In the genomic region with DNA sequence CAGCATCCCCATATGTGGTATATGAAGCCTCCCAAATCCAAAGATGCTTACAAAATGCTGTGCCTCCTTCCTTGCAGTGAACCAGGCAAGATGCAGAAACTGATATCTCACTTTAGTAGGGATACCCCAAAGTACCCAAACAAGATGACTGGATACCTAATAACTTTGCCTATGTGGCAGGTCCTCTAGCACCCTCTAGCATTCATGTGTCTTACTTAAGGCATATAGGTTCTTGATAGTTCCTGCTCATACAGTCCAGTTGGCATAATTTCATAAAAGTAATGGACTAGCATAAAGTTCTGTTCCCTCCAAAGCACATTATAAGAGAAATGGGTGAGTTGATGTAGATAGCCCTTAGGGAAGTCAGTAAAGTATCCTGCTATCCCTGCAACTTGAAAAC, we compare ENCODE assay signal across 34 cellular contexts. TPM values are rescaled to one million over a fixed set of nuclear protein-coding genes. Genes with fewer than 3 reads are reported as not detected.
"Had no signal": no experiment of that assay in that cellular context is flagged by ENCODE, and none has a peak within 500 bp of the region (broad histone marks: within the 10 kb centered on the region; RNA-seq: fewer than 3 reads in every experiment).

No MANE protein-coding gene starts in this region.

- H3K9me3 ChIP-seq: esophagus muscularis mucosa, heart left ventricle, neutrophil, stomach, thyroid gland had no signal

- H3K4me1 Mint-ChIP-seq: activated CD4-positive, alpha-beta memory T cell treated with anti-CD3 and anti-CD28 coated beads, Interleukin-2, amount 10 ng/mL, durations not matched to agents 7 days and 5 days; activated CD4-positive, alpha-beta T cell treated with anti-CD3 and anti-CD28 coated beads, Interleukin-2, amount 10 ng/mL, durations not matched to agents 7 days and 5 days; activated T-helper 17 cell treated with anti-CD3 and anti-CD28 coated beads, Interleukin-2, amount 50 U/mL, for 72 hours; immature natural killer cell; naive B cell; stimulated activated memory B cell treated with anti-CD40 and anti-IgM and Interleukin-4, amounts not matched to agents 10 μg/mL and 1 μg/mL and 100 μg/mL, for 72 hours had no signal

- H3K27ac Mint-ChIP-seq: activated CD4-positive, alpha-beta memory T cell treated with anti-CD3 and anti-CD28 coated beads, Interleukin-2, amount 10 ng/mL, durations not matched to agents 7 days and 5 days; activated CD4-positive, alpha-beta T cell treated with anti-CD3 and anti-CD28 coated beads, Interleukin-2, amount 10 ng/mL, durations not matched to agents 7 days and 5 days; activated T-helper 17 cell treated with anti-CD3 and anti-CD28 coated beads, Interleukin-2, amount 50 U/mL, for 72 hours; dendritic cell treated with granulocyte-macrophage colony-stimulating factor and Interleukin-4, amounts not matched to agents 40 ng/mL and 50 ng/mL, for 4 days; endodermal cell; immature natural killer cell; mesothelial cell of epicardium; naive B cell; nephron progenitor cell; progenitor cell of endocrine pancreas; stimulated activated memory B cell treated with anti-CD40 and anti-IgM and Interleukin-4, amounts not matched to agents 10 μg/mL and 1 μg/mL and 100 μg/mL, for 72 hours; WTC11 had no signal

- H3K4me1 ChIP-seq: esophagus muscularis mucosa, foreskin keratinocyte, heart left ventricle, stomach, thyroid gland had no signal

- H3K27me3 Mint-ChIP-seq: dendritic cell treated with granulocyte-macrophage colony-stimulating factor and Interleukin-4, amounts not matched to agents 40 ng/mL and 50 ng/mL, for 4 days; naive B cell; stimulated activated memory B cell treated with anti-CD40 and anti-IgM and Interleukin-4, amounts not matched to agents 10 μg/mL and 1 μg/mL and 100 μg/mL, for 72 hours had no signal

- H3K27me3 ChIP-seq: esophagus muscularis mucosa, foreskin keratinocyte, heart left ventricle, neutrophil, stomach, thyroid gland had no signal

- H3K36me3 ChIP-seq: esophagus muscularis mucosa, heart left ventricle, neutrophil, stomach, thyroid gland had no signal

- H3K27ac ChIP-seq: esophagus muscularis mucosa, foreskin keratinocyte, heart left ventricle, neutrophil, skin epidermis, stomach, thyroid gland had no signal

- H3K9me3 Mint-ChIP-seq: activated CD4-positive, alpha-beta memory T cell treated with anti-CD3 and anti-CD28 coated beads, Interleukin-2, amount 10 ng/mL, durations not matched to agents 7 days and 5 days; activated CD4-positive, alpha-beta T cell treated with anti-CD3 and anti-CD28 coated beads, Interleukin-2, amount 10 ng/mL, durations not matched to agents 7 days and 5 days; activated T-cell treated with anti-CD3 and anti-CD28 coated beads, Interleukin-2, amount 50 U/mL, for 4 hours; activated T-helper 17 cell treated with anti-CD3 and anti-CD28 coated beads, Interleukin-2, amount 50 U/mL, for 72 hours; dendritic cell treated with granulocyte-macrophage colony-stimulating factor and Interleukin-4, amounts not matched to agents 40 ng/mL and 50 ng/mL, for 4 days; immature natural killer cell; mesothelial cell of epicardium; naive B cell; nephron progenitor cell; stimulated activated memory B cell treated with anti-CD40 and anti-IgM and Interleukin-4, amounts not matched to agents 10 μg/mL and 1 μg/mL and 100 μg/mL, for 72 hours had no signal

- ATAC-seq: activated T-cell treated with anti-CD3 and anti-CD28 coated beads, Interleukin-2, amount 50 U/mL, for 4 hours; activated T-helper 17 cell treated with anti-CD3 and anti-CD28 coated beads, Interleukin-2, amount 50 U/mL, for 72 hours; heart left ventricle; left colon; stimulated activated memory B cell treated with anti-CD40 and anti-IgM and Interleukin-4, amounts not matched to agents 10 μg/mL and 1 μg/mL and 100 μg/mL, for 72 hours; WTC11 had no signal

- FAIRE-seq: astrocyte, kidney had no signal

- H3K4me3 ChIP-seq: esophagus muscularis mucosa, heart left ventricle, skin epidermis, stomach, thyroid gland had no signal

- DNase-seq: activated CD4-positive, alpha-beta memory T cell treated with anti-CD3 and anti-CD28 coated beads, Interleukin-2, amount 10 ng/mL, durations not matched to agents 7 days and 5 days; activated CD4-positive, alpha-beta T cell treated with anti-CD3 and anti-CD28 coated beads for 1 hour; activated CD4-positive, alpha-beta T cell treated with anti-CD3 and anti-CD28 coated beads, Interleukin-2, amount 10 ng/mL, durations not matched to agents 7 days and 5 days; activated CD8-positive, alpha-beta memory T cell treated with anti-CD3 and anti-CD28 coated beads, Interleukin-2, amount 50 U/mL, for 48 hours; activated gamma-delta T cell treated with Interleukin-2 at 50 U/mL for 16 hours; activated naive CD4-positive, alpha-beta T cell treated with anti-CD3 and anti-CD28 coated beads, Interleukin-2, amount 50 U/mL, for 16 hours; activated T-cell treated with anti-CD3 and anti-CD28 coated beads, Interleukin-2, amount 50 U/mL, for 4 hours; amniotic stem cell; central memory CD4-positive, alpha-beta T cell; endodermal cell; foreskin keratinocyte; heart left ventricle; hypothalamus; immature natural killer cell; kidney; left colon; naive B cell; nephron progenitor cell; retina; stimulated activated CD4-positive, alpha-beta T cell treated with anti-CD3 and anti-CD28 coated beads, Interleukin-12 subunit alpha, Interleukin-12 subunit beta, amount 100 ng/mL, for 4 hours; stimulated activated CD4-positive, alpha-beta T cell treated with anti-CD3 and anti-CD28 coated beads, Interleukin-4, amount 100 ng/mL, for 1 hour; stomach; T-helper 2 cell; thyroid gland had no signal

- H3K4me3 Mint-ChIP-seq: activated CD4-positive, alpha-beta memory T cell treated with anti-CD3 and anti-CD28 coated beads, Interleukin-2, amount 10 ng/mL, durations not matched to agents 7 days and 5 days; activated CD4-positive, alpha-beta T cell treated with anti-CD3 and anti-CD28 coated beads, Interleukin-2, amount 10 ng/mL, durations not matched to agents 7 days and 5 days; activated T-cell treated with anti-CD3 and anti-CD28 coated beads, Interleukin-2, amount 50 U/mL, for 4 hours; activated T-helper 17 cell treated with anti-CD3 and anti-CD28 coated beads, Interleukin-2, amount 50 U/mL, for 72 hours; dendritic cell treated with granulocyte-macrophage colony-stimulating factor and Interleukin-4, amounts not matched to agents 40 ng/mL and 50 ng/mL, for 4 days; endodermal cell; immature natural killer cell; mesothelial cell of epicardium; naive B cell; nephron progenitor cell; stimulated activated memory B cell treated with anti-CD40 and anti-IgM and Interleukin-4, amounts not matched to agents 10 μg/mL and 1 μg/mL and 100 μg/mL, for 72 hours; WTC11 had no signal

RNA-seq across cellular contexts. Expression of gene SPP1, which starts 36.8 kb away (rescaled TPM):
- polyA plus RNA-seq: immature natural killer cell had no signal
